In genomic region chr14:91985008-91985407, GRCh38 we compare ENCODE assay signal across 19 cellular contexts. TPM values are rescaled to one million over a fixed set of nuclear protein-coding genes. Genes with fewer than 3 reads are reported as not detected.
DNase-seq lines count a peak whose midpoint lies in the region; ATAC-seq and TF ChIP-seq lines count a peak whose summit lies in the region.
"Had no signal": no experiment of that assay in that cellular context is flagged by ENCODE, and none has a peak within 500 bp of the region (broad histone marks: within the 10 kb centered on the region; RNA-seq: fewer than 3 reads in every experiment).

No MANE protein-coding gene starts in this region.

- ATAC-seq in body of pancreas (no peak), GM19351 (IDR thresholded peaks at IDR 0.05; ENCODE audit: unreplicated experiment) (no peak), HG03139 (IDR thresholded peaks at IDR 0.05; ENCODE audit: unreplicated experiment) (no peak)
- ATAC-seq: activated CD8-positive, alpha-beta T cell treated with anti-CD3 and anti-CD28 coated beads for 36 hours; natural killer cell treated with Interleukin-12 subunit alpha and Interleukin-12 subunit beta and Interleukin-15 and Interleukin-18, amount 100 ng/mL, for 72 hours had no signal

- H3K4me3 ChIP-seq in breast epithelium = no peak overlapping the region
- H3K4me3 ChIP-seq in body of pancreas = no peak overlapping the region
- H3K4me3 ChIP-seq: HAP-1, hepatocyte, lower lobe of right lung had no signal

- peak overlapping the region; percentile 33 for H3K27ac Mint-ChIP-seq in MCF 10A (ENCODE audit: low read depth, unreplicated experiment)
- H3K27ac Mint-ChIP-seq: activated CD8-positive, alpha-beta T cell treated with anti-CD3 and anti-CD28 coated beads for 36 hours; endodermal cell had no signal

- H3K4me1 Mint-ChIP-seq in MCF 10A (ENCODE audit: insufficient read depth, unreplicated experiment) = peaks cover 27% of the 10 kb centered on the region
- H3K4me1 Mint-ChIP-seq: endodermal cell had no signal

- no TSS peak for BruUV-seq in MCF 10A (replicated peaks; lab: Mats Ljungman, UMichigan)

- H3K4me1 ChIP-seq in breast epithelium (no peaks in the 10 kb centered on the region), body of pancreas (peaks cover 25% of the 10 kb centered on the region)
- H3K4me1 ChIP-seq: HAP-1 had no signal

- H3K27me3 ChIP-seq in breast epithelium = no peaks in the 10 kb centered on the region
- H3K27me3 ChIP-seq in body of pancreas = no peaks in the 10 kb centered on the region
- H3K27me3 ChIP-seq: hepatocyte had no signal

- no peak for TF ChIP-seq CTCF in MCF 10A (IDR thresholded peaks at IDR 0.05; ENCODE audit: unreplicated experiment)
- TF ChIP-seq CTCF in breast epithelium (IDR thresholded peaks at IDR 0.05) = no peak
- no peak for TF ChIP-seq CTCF in body of pancreas (IDR thresholded peaks at IDR 0.05)

- H3K36me3 ChIP-seq in breast epithelium = no peaks in the 10 kb centered on the region
- H3K36me3 ChIP-seq in body of pancreas (replicated peaks in 1 of 2; ENCODE audit: insufficient read depth in 1 of 2, low read depth in 2 of 2) = peaks cover 0 to 16% of the 10 kb centered on the region in 2 donors

- no peak for DNase-seq in MCF 10A (ENCODE audit: unreplicated experiment)
- no peak for DNase-seq in breast epithelium (ENCODE audit: low spot score in 2 of 2)
- no peak for DNase-seq in body of pancreas
- DNase-seq in glomerular visceral epithelial cell (ENCODE audit: extremely low spot score) = peak; percentile 30
- no peak for DNase-seq in GF-D8 (lab: John Stamatoyannopoulos, UW)
- no peak for DNase-seq in activated CD8-positive, alpha-beta memory T cell treated with anti-CD3 and anti-CD28 coated beads, Interleukin-2, amount 50 U/mL, for 48 hours
- DNase-seq: activated CD8-positive, alpha-beta T cell treated with anti-CD3 and anti-CD28 coated beads for 36 hours; COR-L47; endodermal cell; lower lobe of right lung; NCI-H2081 treated with DMSO at 0.1 percent for 48 hours; stimulated activated CD4-positive, alpha-beta T cell treated with anti-CD3 and anti-CD28 coated beads, Interleukin-2, amount 100 ng/mL, for 48 hours had no signal

- CTCF ChIA-PET in MCF 10A (lab: Yijun Ruan, JAX) = interaction anchor here (0.5 to 1.3 kb wide), 2 partner anchors 12 to 76 kb away, joined by 3 to 14 read pairs; no protein-coding TSS in a partner anchor

- H3K9me3 Mint-ChIP-seq in MCF 10A (ENCODE audit: unreplicated experiment) = no peaks in the 10 kb centered on the region
- H3K9me3 Mint-ChIP-seq: activated CD8-positive, alpha-beta T cell treated with anti-CD3 and anti-CD28 coated beads for 36 hours; brain; endodermal cell; natural killer cell treated with Interleukin-12 subunit alpha and Interleukin-12 subunit beta and Interleukin-15 and Interleukin-18, amount 100 ng/mL, for 72 hours had no signal

- peaks cover 70% of the 10 kb centered on the region for H3K36me3 Mint-ChIP-seq in MCF 10A (ENCODE audit: insufficient read depth, unreplicated experiment)

- no peak overlapping the region for H3K27ac ChIP-seq in breast epithelium
- H3K27ac ChIP-seq in body of pancreas = peak overlapping the region in 3 of 4 donors; percentile 5 to 51 (median 20)
- H3K27ac ChIP-seq: 22Rv1, lower lobe of right lung had no signal

- no peaks in the 10 kb centered on the region for H3K9me3 ChIP-seq in breast epithelium
- H3K9me3 ChIP-seq in body of pancreas = no peaks in the 10 kb centered on the region
- H3K9me3 ChIP-seq: HAP-1, lower lobe of right lung had no signal

- intact Hi-C loops in MCF 10A (cut with micrococcal nuclease) = no loop called here
- intact Hi-C loops in breast epithelium (cut with DNase I; ENCODE audit: low total_unique reads) = no loop called here
- intact Hi-C loops in body of pancreas (cut with DNase I) = no loop called here

- POLR2A ChIA-PET in MCF 10A (lab: Yijun Ruan, JAX) = interaction anchor here (0.7 to 2.2 kb wide), 7 partner anchors 10 to 55 kb away, joined by 3 to 9 read pairs (median 4); partner anchors contain the start of genes FBLN5 and TRIP11

- TF ChIP-seq POLR2A in breast epithelium (IDR thresholded peaks at IDR 0.05) = no peak
- no peak for TF ChIP-seq POLR2A in body of pancreas (IDR thresholded peaks at IDR 0.05)

- no peaks in the 10 kb centered on the region for H3K27me3 Mint-ChIP-seq in MCF 10A (ENCODE audit: insufficient read depth, unreplicated experiment)
- H3K27me3 Mint-ChIP-seq: activated CD8-positive, alpha-beta T cell treated with anti-CD3 and anti-CD28 coated beads for 36 hours; brain; natural killer cell treated with Interleukin-12 subunit alpha and Interleukin-12 subunit beta and Interleukin-15 and Interleukin-18, amount 100 ng/mL, for 72 hours had no signal

- WGBS in body of pancreas, 2 donors = 85 to 87% methylated on average over 4 of the region's 4 CpGs

- H3K4me3 Mint-ChIP-seq in MCF 10A (ENCODE audit: unreplicated experiment) = no peak overlapping the region
- H3K4me3 Mint-ChIP-seq: activated CD8-positive, alpha-beta T cell treated with anti-CD3 and anti-CD28 coated beads for 36 hours; brain; endodermal cell; natural killer cell treated with Interleukin-12 subunit alpha and Interleukin-12 subunit beta and Interleukin-15 and Interleukin-18, amount 100 ng/mL, for 72 hours had no signal

RNA-seq across cellular contexts. Expression of gene FBLN5, which starts 37.5 kb away (rescaled TPM):
- 4.3 and 14.8 TPM in 2 replicates for total RNA-seq in MCF 10A (2022)
- 100 to 1,000 TPM in 1 of 3 donors, 10 to 100 TPM in 2; 81.8 to 171 (median 83.2) TPM for total RNA-seq in breast epithelium
- total RNA-seq in body of pancreas = 100 to 1,000 TPM in 1 of 2 donors, 10 to 100 TPM in 1; 52.1 to 129 TPM
- total RNA-seq: natural killer cell treated with Interleukin-12 subunit alpha and Interleukin-12 subunit beta and Interleukin-15 and Interleukin-18, amount 100 ng/mL, for 72 hours had no signal

RNA-seq across cellular contexts. Expression of gene TRIP11, which starts 54.9 kb away (rescaled TPM):
- total RNA-seq in MCF 10A (2022) (65.8 and 73.6 TPM in 2 replicates), breast epithelium (10 to 100 TPM; 39.7 to 64.1 (median 41.1) TPM), body of pancreas (10 to 100 TPM; 25.2 to 33.6 TPM)

Comparison
In these comparisons a context has a peak if more than half of its experiments do, and no peak if none do; other contexts are left out.
1. H3K27ac ChIP-seq: peak in body of pancreas (3 of 4); none in breast epithelium (0 of 2).